ENCODE assay signal across 1 cellular context in the genomic region with DNA sequence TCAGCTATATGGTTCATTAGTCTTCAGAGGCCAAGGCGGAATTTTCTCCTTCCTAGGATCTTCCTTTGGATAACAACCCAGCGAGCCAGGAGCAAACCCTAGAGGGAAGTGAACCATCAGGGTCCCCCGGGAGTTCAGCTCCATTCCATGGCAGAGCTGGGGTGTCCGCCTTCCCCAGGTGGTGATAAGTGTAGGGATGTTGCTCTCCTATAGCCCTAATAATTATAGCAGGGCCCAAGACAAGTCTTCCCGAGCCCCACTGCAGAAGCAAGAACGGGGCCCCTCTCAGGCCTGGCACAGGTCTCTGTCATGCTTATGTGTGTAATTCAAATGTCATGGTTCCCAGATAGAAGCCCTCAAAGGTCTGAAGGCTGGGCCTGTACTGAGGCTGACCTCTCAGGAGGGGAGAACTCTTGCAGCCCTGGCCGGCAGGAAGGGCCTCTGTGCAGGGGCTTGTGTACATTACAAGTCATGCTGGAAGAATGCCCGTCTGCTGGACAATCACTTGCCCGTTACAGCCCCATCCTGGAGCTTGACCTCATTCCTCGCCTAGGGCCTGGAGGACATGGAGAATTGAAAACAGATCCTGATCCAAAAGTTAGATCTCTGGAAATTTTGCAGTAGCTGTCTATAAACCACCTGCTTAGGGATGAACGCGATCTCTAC.
A peak's percentile ranks its signal among the peaks of the same experiment; 100 is the strongest.
TF ChIP-seq lines count a peak whose summit lies in the region.

No MANE protein-coding gene starts in this region.

TF ChIP-seq in HepG2, 621 proteins besides CTCF, POLR2A, EP300 and RAD21 (continued from another document and continues in another):
- TF ChIP-seq ZNF770 (CRISPR knock-in tag; IDR thresholded peaks at IDR 0.05) (no peak), ZNF720 (CRISPR knock-in tag; IDR thresholded peaks at IDR 0.05) (no peak), ZNF460 (CRISPR knock-in tag; IDR thresholded peaks at IDR 0.05; ENCODE audit: borderline replicate concordance) (no peak), ZNF138 (CRISPR knock-in tag; IDR thresholded peaks at IDR 0.05; ENCODE audit: low read depth) (no peak), HNRNPK (IDR thresholded peaks at IDR 0.05; ENCODE audit: low read depth, low read length, poor library complexity, severe bottlenecking) (no peak), HDAC1 (CRISPR knock-in tag; IDR thresholded peaks at IDR 0.05) (peak; percentile 71), ZNF260 (CRISPR knock-in tag; IDR thresholded peaks at IDR 0.05; ENCODE audit: borderline replicate concordance, low read depth) (no peak), KLF16 (CRISPR knock-in tag; IDR thresholded peaks at IDR 0.05) (peak in 1 of 2 experiments; percentile 37; a peak in 1 of 4 replicates), ARNTL (CRISPR knock-in tag; IDR thresholded peaks at IDR 0.05) (no peak), ERF (CRISPR knock-in tag; IDR thresholded peaks at IDR 0.05) (peak; percentile 82; the same call in 1 of the 2 replicates), STAG1 (CRISPR knock-in tag; IDR thresholded peaks at IDR 0.05) (peak; percentile 26; the same call in 1 of the 2 replicates), GABPA (IDR thresholded peaks at IDR 0.05; ENCODE audit: low read depth, low read length) (no peak), GABPA (CRISPR knock-in tag; IDR thresholded peaks at IDR 0.05; ENCODE audit: low read depth) (peak; percentile 57; the same call in 1 of the 2 replicates), RXRA (CRISPR knock-in tag; IDR thresholded peaks at IDR 0.05) (peak; percentile 78; the same call in 1 of the 2 replicates), ATF3 (CRISPR knock-in tag; IDR thresholded peaks at IDR 0.05) (peak; percentile 80), BORCS8-MEF2B (CRISPR knock-in tag; IDR thresholded peaks at IDR 0.05) (no peak), HDAC2 (CRISPR knock-in tag; IDR thresholded peaks at IDR 0.05) (peak; percentile 78), IKZF5 (CRISPR knock-in tag; IDR thresholded peaks at IDR 0.05) (peak; percentile 40; the same call in 1 of the 2 replicates), IRF2 (CRISPR knock-in tag; IDR thresholded peaks at IDR 0.05) (peak; percentile 68; the same call in 1 of the 2 replicates), ZNF549 (CRISPR knock-in tag; IDR thresholded peaks at IDR 0.05) (no peak), DMAP1 (CRISPR knock-in tag; IDR thresholded peaks at IDR 0.05) (no peak), STAT5B (CRISPR knock-in tag; IDR thresholded peaks at IDR 0.05) (no peak), CEBPB (IDR thresholded peaks at IDR 0.05; ENCODE audit: borderline replicate concordance, low read depth, low read length) (no peak), SOX13 (IDR thresholded peaks at IDR 0.05) (no peak), SOX13 (CRISPR knock-in tag; conservative IDR thresholded peaks at IDR 0.05 in 1 of 2, IDR thresholded peaks at IDR 0.05 in 1 of 2) (peak in 1 of 2 experiments; percentile 69; a peak in 2 of 4 replicates), MZF1 (CRISPR knock-in tag; IDR thresholded peaks at IDR 0.05; ENCODE audit: borderline replicate concordance) (no peak), ZNF839 (CRISPR knock-in tag; IDR thresholded peaks at IDR 0.05; ENCODE audit: borderline replicate concordance) (no peak), ZBTB26 (CRISPR knock-in tag; IDR thresholded peaks at IDR 0.05; ENCODE audit: borderline replicate concordance) (peak; percentile 46; the same call in 1 of the 2 replicates), ZNF12 (CRISPR knock-in tag; IDR thresholded peaks at IDR 0.05) (peak; percentile 85; the same call in 1 of the 2 replicates), TOE1 (CRISPR knock-in tag; IDR thresholded peaks at IDR 0.05) (no peak), AKAP8 (CRISPR knock-in tag; IDR thresholded peaks at IDR 0.05) (no peak), MEIS1 (CRISPR knock-in tag; IDR thresholded peaks at IDR 0.05; ENCODE audit: borderline replicate concordance) (no peak), YY1 (IDR thresholded peaks at IDR 0.05; ENCODE audit: insufficient read depth, insufficient replicate concordance, low read depth, low read length) (no peak), JUN (CRISPR knock-in tag; IDR thresholded peaks at IDR 0.05) (peak; percentile 94), ZFP36L1 (CRISPR knock-in tag; IDR thresholded peaks at IDR 0.05) (no peak), ZNF251 (CRISPR knock-in tag; IDR thresholded peaks at IDR 0.05) (no peak), TARDBP (CRISPR knock-in tag; IDR thresholded peaks at IDR 0.05) (peak; percentile 43; the same call in 1 of the 2 replicates), GABPB1 (CRISPR knock-in tag; IDR thresholded peaks at IDR 0.05) (peak; percentile 48; the same call in 1 of the 2 replicates), FOXA1 (IDR thresholded peaks at IDR 0.05) (peak; percentile 67), FOXA1 (CRISPR knock-in tag; IDR thresholded peaks at IDR 0.05) (peak; percentile 98), ARNT2 (CRISPR knock-in tag; IDR thresholded peaks at IDR 0.05; ENCODE audit: low read depth) (peak; percentile 57; the same call in 1 of the 2 replicates), ZNF569 (CRISPR knock-in tag; IDR thresholded peaks at IDR 0.05; ENCODE audit: borderline replicate concordance) (no peak), SP5 (CRISPR knock-in tag; IDR thresholded peaks at IDR 0.05; ENCODE audit: borderline replicate concordance, low read depth) (0 out of 2 replicates have a peak, but pooled peaks have one; percentile 44), ZNF644 (CRISPR knock-in tag; IDR thresholded peaks at IDR 0.05; ENCODE audit: low read depth) (0 out of 2 replicates have a peak, but pooled peaks have one; percentile 26), TBL1XR1 (IDR thresholded peaks at IDR 0.05; ENCODE audit: borderline replicate concordance, low read length, partially characterized antibody) (no peak), SP140L (CRISPR knock-in tag; IDR thresholded peaks at IDR 0.05; ENCODE audit: borderline replicate concordance) (no peak), KDM1A (CRISPR knock-in tag; IDR thresholded peaks at IDR 0.05) (0 out of 2 replicates have a peak, but pooled peaks have one; percentile 46), TRIM24 (CRISPR knock-in tag; IDR thresholded peaks at IDR 0.05) (peak; percentile 48; the same call in 1 of the 2 replicates), NCOA2 (CRISPR knock-in tag; IDR thresholded peaks at IDR 0.05) (peak; percentile 69; the same call in 1 of the 2 replicates), FOXK1 (CRISPR knock-in tag; IDR thresholded peaks at IDR 0.05; ENCODE audit: borderline replicate concordance, low read depth) (peak; percentile 66; the same call in 1 of the 2 replicates), CHD2 (IDR thresholded peaks at IDR 0.05; ENCODE audit: low read depth, low read length) (no peak), ZBTB20 (CRISPR knock-in tag; IDR thresholded peaks at IDR 0.05; ENCODE audit: borderline replicate concordance, low read depth) (0 out of 2 replicates have a peak, but pooled peaks have one; percentile 17), E2F5 (CRISPR knock-in tag; conservative IDR thresholded peaks at IDR 0.05) (no peak), MAFF (IDR thresholded peaks at IDR 0.05; ENCODE audit: low read depth, low read length) (no peak), ZNF207 (IDR thresholded peaks at IDR 0.05; ENCODE audit: borderline replicate concordance) (no peak), MNT (IDR thresholded peaks at IDR 0.05) (no peak), TEAD3 (CRISPR knock-in tag; optimal IDR thresholded peaks at IDR 0.05; ENCODE audit: borderline replicate concordance) (peak; percentile 98), TEAD2 (CRISPR knock-in tag; IDR thresholded peaks at IDR 0.05) (no peak), RCOR2 (CRISPR knock-in tag; IDR thresholded peaks at IDR 0.05) (peak; percentile 71; the same call in 1 of the 2 replicates), MYC (CRISPR knock-in tag; IDR thresholded peaks at IDR 0.05; ENCODE audit: borderline replicate concordance) (peak; percentile 47; the same call in 1 of the 2 replicates), ZFX (CRISPR knock-in tag; IDR thresholded peaks at IDR 0.05; ENCODE audit: low read depth) (peak; percentile 74), MIER2 (CRISPR knock-in tag; IDR thresholded peaks at IDR 0.05) (peak; percentile 81; the same call in 1 of the 2 replicates), MEIS2 (CRISPR knock-in tag; IDR thresholded peaks at IDR 0.05) (0 out of 2 replicates have a peak, but pooled peaks have one; percentile 40)
- TF ChIP-seq, protein P1, sequence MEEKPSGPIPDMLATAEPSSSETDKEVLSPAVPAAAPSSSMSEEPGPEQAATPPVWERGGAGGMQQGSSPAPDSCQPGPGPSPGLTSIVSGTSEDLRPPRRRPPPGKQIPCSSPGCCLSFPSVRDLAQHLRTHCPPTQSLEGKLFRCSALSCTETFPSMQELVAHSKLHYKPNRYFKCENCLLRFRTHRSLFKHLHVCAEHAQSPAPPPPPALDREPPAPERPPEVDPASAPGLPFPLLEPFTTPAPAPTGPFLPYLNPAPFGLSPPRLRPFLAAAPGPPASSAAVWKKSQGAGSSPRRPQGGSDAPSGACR (CRISPR knock-in tag; IDR thresholded peaks at IDR 0.05), result 0 out of 2 replicates have a peak, but pooled peaks have one; percentile 37
- TF ChIP-seq, protein P2, sequence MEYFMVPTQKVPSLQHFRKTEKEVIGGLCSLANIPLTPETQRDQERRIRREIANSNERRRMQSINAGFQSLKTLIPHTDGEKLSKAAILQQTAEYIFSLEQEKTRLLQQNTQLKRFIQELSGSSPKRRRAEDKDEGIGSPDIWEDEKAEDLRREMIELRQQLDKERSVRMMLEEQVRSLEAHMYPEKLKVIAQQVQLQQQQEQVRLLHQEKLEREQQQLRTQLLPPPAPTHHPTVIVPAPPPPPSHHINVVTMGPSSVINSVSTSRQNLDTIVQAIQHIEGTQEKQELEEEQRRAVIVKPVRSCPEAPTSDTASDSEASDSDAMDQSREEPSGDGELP (IDR thresholded peaks at IDR 0.05; ENCODE audit: borderline replicate concordance, low read depth), result peak; percentile 50; the same call in 1 of the 2 replicates
- TF ChIP-seq, protein P3, sequence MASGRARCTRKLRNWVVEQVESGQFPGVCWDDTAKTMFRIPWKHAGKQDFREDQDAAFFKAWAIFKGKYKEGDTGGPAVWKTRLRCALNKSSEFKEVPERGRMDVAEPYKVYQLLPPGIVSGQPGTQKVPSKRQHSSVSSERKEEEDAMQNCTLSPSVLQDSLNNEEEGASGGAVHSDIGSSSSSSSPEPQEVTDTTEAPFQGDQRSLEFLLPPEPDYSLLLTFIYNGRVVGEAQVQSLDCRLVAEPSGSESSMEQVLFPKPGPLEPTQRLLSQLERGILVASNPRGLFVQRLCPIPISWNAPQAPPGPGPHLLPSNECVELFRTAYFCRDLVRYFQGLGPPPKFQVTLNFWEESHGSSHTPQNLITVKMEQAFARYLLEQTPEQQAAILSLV (CRISPR knock-in tag; IDR thresholded peaks at IDR 0.05; ENCODE audit: borderline replicate concordance), result 0 out of 2 replicates have a peak, but pooled peaks have one; percentile 40
